20 cellular contexts compared by ENCODE assay signal in genomic region chr3:161672478-161672877, GRCh38.
DNase-seq lines count a peak whose midpoint lies in the region; ATAC-seq, FAIRE-seq and TF ChIP-seq lines count a peak whose summit lies in the region.
"Had no signal": no experiment of that assay in that cellular context is flagged by ENCODE, and none has a peak within 500 bp of the region (broad histone marks: within the 10 kb centered on the region; RNA-seq: fewer than 3 reads in every experiment).

No MANE protein-coding gene starts in this region.

- in situ Hi-C loops in GM13976 (cut with MboI; ENCODE audit: low sequenced_read_pairs, unreplicated experiment) = no loop called here

- 16 to 36% (median 22%) methylated on average over 4 of the region's 4 CpGs for WGBS in psoas muscle, 3 donors

- H3K27me3 Mint-ChIP-seq in MCF 10A (ENCODE audit: insufficient read depth, unreplicated experiment) = no peaks in the 10 kb centered on the region

- H3K4me3 ChIP-seq in breast epithelium (no peak overlapping the region), bronchial epithelial cell (ENCODE audit: low read depth, low read length) (no peak overlapping the region), left ventricle myocardium inferior (no peak overlapping the region), psoas muscle (no peak overlapping the region), tibial artery (no peak overlapping the region)
- H3K4me3 ChIP-seq: K562, SJSA1 had no signal

- no peak overlapping the region for H3K4me3 Mint-ChIP-seq in MCF 10A (ENCODE audit: unreplicated experiment)
- H3K4me3 Mint-ChIP-seq: CD14-positive monocyte, HFFc6 had no signal

- no TSS peak for BruUV-seq in MCF 10A (replicated peaks; lab: Mats Ljungman, UMichigan)

- POLR2A ChIA-PET in MCF 10A (lab: Yijun Ruan, JAX) = interaction anchor here (0.8 kb wide), 1 partner anchor 12 kb away, joined by 3 read pairs; no protein-coding TSS in a partner anchor

- no peaks in the 10 kb centered on the region for H3K9me3 Mint-ChIP-seq in MCF 10A (ENCODE audit: unreplicated experiment)

- TF ChIP-seq POLR2A in breast epithelium (IDR thresholded peaks at IDR 0.05) = no peak

- intact Hi-C loops in MCF 10A (cut with micrococcal nuclease) (no loop called here), breast epithelium (cut with DNase I; ENCODE audit: low total_unique reads) (loop anchor here (10.0 kb wide), 1 partner anchor 1628 kb away; no protein-coding TSS in a partner anchor), left ventricle myocardium inferior (cut with micrococcal nuclease) (no loop called here), psoas muscle (cut with DNase I) (no loop called here), tibial artery (cut with DNase I; ENCODE audit: low total_unique reads) (no loop called here)

- H3K4me1 ChIP-seq in breast epithelium = no peaks in the 10 kb centered on the region
- no peaks in the 10 kb centered on the region for H3K4me1 ChIP-seq in left ventricle myocardium inferior
- no peaks in the 10 kb centered on the region for H3K4me1 ChIP-seq in psoas muscle
- no peaks in the 10 kb centered on the region for H3K4me1 ChIP-seq in tibial artery
- H3K4me1 ChIP-seq: SJSA1 had no signal

- DNase-seq in MCF 10A (ENCODE audit: unreplicated experiment) (peak; percentile 34), breast epithelium (ENCODE audit: low spot score in 2 of 2) (no peak), bronchial epithelial cell (ENCODE audit: low read depth) (peak; percentile 13), left ventricle myocardium inferior (peak; percentile 23), psoas muscle (peak; percentile 15 to 35), GM13976 (ENCODE audit: low spot score) (no peak), NCI-H748 (lab: John Stamatoyannopoulos, UW; ENCODE audit: unreplicated experiment) (no peak), tibial artery (no peak)
- DNase-seq: DMS79 treated with DMSO at 0.1 percent for 48 hours; HFFc6; NCI-H1105; NCI-H2081 treated with DMSO at 0.1 percent for 48 hours; NCI-H446 treated with DMSO at 0.1 percent for 48 hours; NCI-H69; NK-92 treated with Interleukin-12 subunit alpha and Interleukin-12 subunit beta, amount 100 ng/mL, for 24 hours had no signal

- H3K27ac Mint-ChIP-seq in MCF 10A (ENCODE audit: low read depth, unreplicated experiment) = no peak overlapping the region
- H3K27ac Mint-ChIP-seq: CD14-positive monocyte, HFFc6 had no signal

- H3K27me3 ChIP-seq in breast epithelium = no peaks in the 10 kb centered on the region
- H3K27me3 ChIP-seq in bronchial epithelial cell (ENCODE audit: control insufficient read depth, insufficient read depth, low read length) = no peaks in the 10 kb centered on the region
- H3K27me3 ChIP-seq in left ventricle myocardium inferior (ENCODE audit: low read depth) = no peaks in the 10 kb centered on the region
- no peaks in the 10 kb centered on the region for H3K27me3 ChIP-seq in psoas muscle (ENCODE audit: insufficient read depth in 3 of 3, low read length in 2 of 3)
- no peaks in the 10 kb centered on the region for H3K27me3 ChIP-seq in tibial artery
- H3K27me3 ChIP-seq: SJSA1 had no signal

- peak in 2 of 4 donors; percentile 35 to 99 for ATAC-seq in psoas muscle
- ATAC-seq: K562 had no signal

- CTCF ChIA-PET in MCF 10A (lab: Yijun Ruan, JAX) = no interaction called here

- no peak for TF ChIP-seq CTCF in MCF 10A (IDR thresholded peaks at IDR 0.05; ENCODE audit: unreplicated experiment)
- no peak for TF ChIP-seq CTCF in breast epithelium (IDR thresholded peaks at IDR 0.05)
- no peak for TF ChIP-seq CTCF in bronchial epithelial cell (IDR thresholded peaks at IDR 0.05; ENCODE audit: insufficient read depth, low read length, severe bottlenecking)
- TF ChIP-seq CTCF in left ventricle myocardium inferior (IDR thresholded peaks at IDR 0.05; ENCODE audit: borderline replicate concordance) = no peak
- TF ChIP-seq CTCF in psoas muscle (IDR thresholded peaks at IDR 0.05) = no peak
- no peak for TF ChIP-seq CTCF in GM13976 (IDR thresholded peaks at IDR 0.05; ENCODE audit: borderline replicate concordance, control extremely low read depth, extremely low read depth, insufficient read depth, missing control alignments)
- TF ChIP-seq CTCF in tibial artery (IDR thresholded peaks at IDR 0.05) = no peak

- no peaks in the 10 kb centered on the region for H3K4me1 Mint-ChIP-seq in MCF 10A (ENCODE audit: insufficient read depth, unreplicated experiment)
- H3K4me1 Mint-ChIP-seq: CD14-positive monocyte had no signal

- H3K27ac ChIP-seq in breast epithelium (no peak overlapping the region), left ventricle myocardium inferior (replicated peaks) (no peak overlapping the region), psoas muscle (no peak overlapping the region), tibial artery (no peak overlapping the region)
- H3K27ac ChIP-seq: 22Rv1, SJSA1 had no signal

- H3K36me3 ChIP-seq in breast epithelium (no peaks in the 10 kb centered on the region), bronchial epithelial cell (ENCODE audit: control insufficient read depth, insufficient read depth, low read length) (no peaks in the 10 kb centered on the region), left ventricle myocardium inferior (no peaks in the 10 kb centered on the region), psoas muscle (ENCODE audit: insufficient read depth in 1 of 2, low read depth in 1 of 2) (no peaks in the 10 kb centered on the region), tibial artery (no peaks in the 10 kb centered on the region)
- H3K36me3 ChIP-seq: SJSA1 had no signal

- H3K9me3 ChIP-seq in breast epithelium = peaks cover 0 to 4% of the 10 kb centered on the region in 2 donors
- peaks cover 21% of the 10 kb centered on the region for H3K9me3 ChIP-seq in left ventricle myocardium inferior (replicated peaks)
- H3K9me3 ChIP-seq in psoas muscle = no peaks in the 10 kb centered on the region
- peaks cover 0 to 6% (median 2%) of the 10 kb centered on the region in 3 donors for H3K9me3 ChIP-seq in tibial artery
- H3K9me3 ChIP-seq: SJSA1 had no signal

- no peaks in the 10 kb centered on the region for H3K36me3 Mint-ChIP-seq in MCF 10A (ENCODE audit: insufficient read depth, unreplicated experiment)
- H3K36me3 Mint-ChIP-seq: CD14-positive monocyte had no signal

- FAIRE-seq in bronchial epithelial cell (lab: Jason Lieb, UNC) = no peak
- FAIRE-seq: H54, K562 had no signal

Comparison
In these comparisons a context has a peak if more than half of its experiments do, and no peak if none do; other contexts are left out.
1. DNase-seq: peak in MCF 10A (single experiment), bronchial epithelial cell (single experiment), left ventricle myocardium inferior (single experiment) and psoas muscle (2 of 2); none in breast epithelium (0 of 2), GM13976 (single experiment), NCI-H748 (single experiment) and tibial artery (0 of 2).